In genomic region chr9:108939975-108940374, GRCh38 we compare ENCODE assay signal across 1 cellular context.
A peak's percentile ranks its signal among the peaks of the same experiment; 100 is the strongest.
TF ChIP-seq lines count a peak whose summit lies in the region.

No MANE protein-coding gene starts in this region.

TF ChIP-seq in HepG2, 621 proteins besides CTCF, POLR2A, EP300 and RAD21 (continued from another document):
- TF ChIP-seq DMTF1 (CRISPR knock-in tag; IDR thresholded peaks at IDR 0.05) = no peak
- TF ChIP-seq ZSCAN22 (CRISPR knock-in tag; IDR thresholded peaks at IDR 0.05) = no peak
- TF ChIP-seq ZNF121 (CRISPR knock-in tag; IDR thresholded peaks at IDR 0.05) = no peak
- no peak for TF ChIP-seq ZBED4 (CRISPR knock-in tag; IDR thresholded peaks at IDR 0.05; ENCODE audit: borderline replicate concordance)
- peak; percentile 36; the same call in 1 of the 2 replicates for TF ChIP-seq HNF1A (IDR thresholded peaks at IDR 0.05; ENCODE audit: low read depth)
- no peak for TF ChIP-seq HNF1A (CRISPR knock-in tag; IDR thresholded peaks at IDR 0.05; ENCODE audit: borderline replicate concordance)
- TF ChIP-seq ZNF737 (CRISPR knock-in tag; IDR thresholded peaks at IDR 0.05; ENCODE audit: borderline replicate concordance) = no peak
- TF ChIP-seq ZMYM3 (CRISPR knock-in tag; IDR thresholded peaks at IDR 0.05) = no peak
- TF ChIP-seq ZC3H13 (CRISPR knock-in tag; IDR thresholded peaks at IDR 0.05) = no peak
- TF ChIP-seq SMYD3 (CRISPR knock-in tag; IDR thresholded peaks at IDR 0.05) = no peak
- no peak for TF ChIP-seq ZNF660 (CRISPR knock-in tag; IDR thresholded peaks at IDR 0.05; ENCODE audit: borderline replicate concordance, low read depth)
